ENCODE assay signal across 9 cellular contexts in the genomic region with DNA sequence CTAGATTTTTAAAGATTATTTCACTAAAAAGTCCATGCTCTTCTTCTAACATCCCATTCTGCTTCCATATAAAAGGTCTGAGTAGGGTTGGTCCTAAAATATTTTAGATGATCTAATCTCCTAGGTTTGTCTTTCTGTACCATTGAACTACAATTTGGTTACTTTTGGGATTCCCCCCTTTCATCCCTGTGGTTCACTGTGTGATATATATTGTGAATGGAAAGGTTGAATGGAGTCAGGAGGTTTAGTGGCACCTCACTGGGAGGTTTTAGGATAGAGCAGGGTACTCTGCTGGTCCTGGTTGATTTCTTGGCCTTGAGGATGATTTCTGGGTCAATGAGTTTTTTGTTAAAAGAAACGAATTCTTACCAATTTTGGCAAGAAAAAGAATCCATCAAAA.
"Had no signal": no experiment of that assay in that cellular context is flagged by ENCODE, and none has a peak within 500 bp of the region (broad histone marks: within the 10 kb centered on the region; RNA-seq: fewer than 3 reads in every experiment).

No MANE protein-coding gene starts in this region.

- ATAC-seq: HCT116, HepG2 had no signal

- DNase-seq: GM23248, GOT3, H7, HFFc6 had no signal

- H3K4me3 ChIP-seq: GM23248, HAP-1 had no signal

- H3K36me3 ChIP-seq: HAP-1 had no signal

- H3K27ac ChIP-seq: GM23248, HL-60 had no signal

- H3K27ac Mint-ChIP-seq: HFFc6, IgD-negative memory B cell had no signal

- H3K9me3 ChIP-seq: HAP-1 had no signal

- H3K27me3 Mint-ChIP-seq: IgD-negative memory B cell had no signal

- H3K4me3 Mint-ChIP-seq: HFFc6, IgD-negative memory B cell had no signal

- H3K4me1 ChIP-seq: HAP-1 had no signal
